Comparison of ENCODE assay signal across 8 cellular contexts in the genomic region with DNA sequence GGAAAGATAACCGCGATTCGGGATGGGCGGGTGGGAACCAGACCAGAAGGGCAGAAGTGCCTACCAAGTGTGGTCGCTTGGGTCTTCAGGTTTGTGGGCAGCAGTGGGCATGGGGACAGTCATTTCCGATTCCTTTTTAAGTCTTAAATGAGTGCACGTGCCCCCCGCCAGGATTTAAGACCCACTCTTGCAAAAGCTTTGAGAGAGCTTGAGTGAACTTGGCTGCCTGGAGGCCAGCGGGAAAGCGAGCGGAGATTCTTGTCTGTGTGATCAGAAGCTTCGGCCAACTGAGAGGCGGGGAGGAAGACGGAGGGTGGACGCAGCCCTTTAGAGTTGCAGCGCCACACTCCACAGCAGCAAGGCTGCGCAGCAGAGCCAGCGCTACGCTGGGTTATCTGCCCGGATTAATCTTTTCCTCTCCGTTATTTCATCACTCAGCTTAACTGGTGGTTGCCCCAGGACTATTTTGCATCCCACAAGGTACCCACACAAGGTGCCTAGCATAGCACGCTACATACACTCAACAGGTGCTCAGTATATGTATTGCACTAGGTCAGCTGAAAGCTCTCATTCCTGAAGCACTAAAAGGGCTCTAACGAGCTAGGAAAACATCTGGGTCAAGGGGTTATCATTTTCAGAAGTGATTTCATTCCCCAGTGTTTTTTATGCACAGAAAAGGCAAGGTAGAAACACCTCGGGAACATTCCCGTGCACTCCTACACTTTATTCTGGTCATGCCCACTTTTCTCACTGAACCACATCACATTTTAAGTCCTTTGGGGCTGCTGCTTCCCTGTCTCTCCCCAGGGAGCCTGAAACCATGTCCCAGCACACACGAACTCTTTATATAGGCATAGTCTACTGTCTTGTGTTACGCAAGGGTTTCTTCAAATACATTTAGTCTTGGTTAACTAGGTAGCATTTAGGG. TPM values are rescaled to one million over a fixed set of nuclear protein-coding genes. Genes with fewer than 3 reads are reported as not detected.
A peak's percentile ranks its signal among the peaks of the same experiment; 100 is the strongest.
DNase-seq lines count a peak whose midpoint lies in the region; ATAC-seq and TF ChIP-seq lines count a peak whose summit lies in the region.

No MANE protein-coding gene starts in this region.

- peak overlapping the region; percentile 57 for H3K27ac Mint-ChIP-seq in activated T-helper 17 cell treated with anti-CD3 and anti-CD28 coated beads, Interleukin-2, amount 50 U/mL, for 72 hours

- peaks cover 41% of the 10 kb centered on the region for H3K4me1 Mint-ChIP-seq in activated T-helper 17 cell treated with anti-CD3 and anti-CD28 coated beads, Interleukin-2, amount 50 U/mL, for 72 hours

- CTCF ChIA-PET in AG04449 (lab: Yijun Ruan, JAX): interaction anchor here (0.5 to 1.8 kb wide), 14 partner anchors 10 to 294 kb away, joined by 3 to 11 read pairs (median 4); no protein-coding TSS in a partner anchor

- H3K4me3 ChIP-seq in AG04449 (ENCODE audit: low read depth, low read length): peak overlapping the region; percentile 62
- peak overlapping the region; percentile 67 for H3K4me3 ChIP-seq in osteoblast (ENCODE audit: insufficient read depth, low read length)

- H3K36me3 ChIP-seq in osteoblast (ENCODE audit: insufficient read depth, low read length): no peaks in the 10 kb centered on the region

- DNase-seq in AG04449 (ENCODE audit: low read depth, low spot score) (no peak), NCI-H146 (lab: John Stamatoyannopoulos, UW) (peak; percentile 46), Right ventricle myocardium superior (peak; percentile 67), osteoblast (ENCODE audit: insufficient read length, low spot score, missing footprints) (peak; percentile 86), COR-L47 (lab: John Stamatoyannopoulos, UW) (no peak)

- peak overlapping the region; percentile 90 for H3K4me2 ChIP-seq in osteoblast (ENCODE audit: insufficient read depth, low read length)

- H2AFZ ChIP-seq in osteoblast (ENCODE audit: low read length): peak overlapping the region; percentile 79

- H3K27ac ChIP-seq in osteoblast (ENCODE audit: low read depth, low read length): no peak overlapping the region

- peak; percentile 19 for TF ChIP-seq CTCF in AG04449 (IDR thresholded peaks at IDR 0.05; ENCODE audit: insufficient read depth, low read length, missing control alignments)
- peak; percentile 25 for TF ChIP-seq CTCF in osteoblast (IDR thresholded peaks at IDR 0.05; ENCODE audit: extremely low read depth, low read depth, low read length)

- no peaks in the 10 kb centered on the region for H4K20me1 ChIP-seq in osteoblast (ENCODE audit: insufficient read depth, low read length)

- POLR2A ChIA-PET in AG04449 (lab: Yijun Ruan, JAX): interaction anchor here (1.2 kb wide), 1 partner anchor 93 kb away, joined by 4 read pairs; the partner anchor contains the start of gene ATF3

- H3K27me3 Mint-ChIP-seq in activated T-helper 17 cell treated with anti-CD3 and anti-CD28 coated beads, Interleukin-2, amount 50 U/mL, for 72 hours: no peaks in the 10 kb centered on the region

- H3K9me3 ChIP-seq in osteoblast (ENCODE audit: low read depth, low read length): no peaks in the 10 kb centered on the region

- TF ChIP-seq POLR2A in GM18526 (IDR thresholded peaks at IDR 0.05; ENCODE audit: extremely low read depth, insufficient read length): peak; percentile 20

- peak; percentile 12 for ATAC-seq in activated T-helper 17 cell treated with anti-CD3 and anti-CD28 coated beads, Interleukin-2, amount 50 U/mL, for 72 hours (replicated peaks)
- ATAC-seq in Right ventricle myocardium superior (ENCODE audit: poor library complexity): peak; percentile 71
- no peak for ATAC-seq in GM21360 (IDR thresholded peaks at IDR 0.05; ENCODE audit: unreplicated experiment)

- H3K4me3 Mint-ChIP-seq in activated T-helper 17 cell treated with anti-CD3 and anti-CD28 coated beads, Interleukin-2, amount 50 U/mL, for 72 hours: peak overlapping the region; percentile 94

- no peaks in the 10 kb centered on the region for H3K36me3 Mint-ChIP-seq in activated T-helper 17 cell treated with anti-CD3 and anti-CD28 coated beads, Interleukin-2, amount 50 U/mL, for 72 hours (ENCODE audit: low read depth)

- intact Hi-C loops in Right ventricle myocardium superior (cut with DNase I): no loop called here

- peaks cover 26% of the 10 kb centered on the region for H3K27me3 ChIP-seq in osteoblast (ENCODE audit: insufficient read depth, low read length)

- H3K9me3 Mint-ChIP-seq in activated T-helper 17 cell treated with anti-CD3 and anti-CD28 coated beads, Interleukin-2, amount 50 U/mL, for 72 hours: no peaks in the 10 kb centered on the region

- no peaks in the 10 kb centered on the region for H3K79me2 ChIP-seq in osteoblast (ENCODE audit: insufficient read depth, low read length)

- peaks cover 15% of the 10 kb centered on the region for H3K4me1 ChIP-seq in osteoblast (ENCODE audit: insufficient read depth, low read length)

RNA-seq across cellular contexts. Expression of gene BATF3, which starts 1.5 kb away (rescaled TPM):
- 100 to 1,000 TPM in 1 of 2 donors, 10 to 100 TPM in 1; 97.3 to 129 TPM for total RNA-seq in activated T-helper 17 cell treated with anti-CD3 and anti-CD28 coated beads, Interleukin-2, amount 50 U/mL, for 72 hours
- total RNA-seq in Right ventricle myocardium superior (1.3 TPM), osteoblast (0.36 and 0.59 TPM in 2 replicates)

Comparison
In these comparisons a context has a peak if more than half of its experiments do, and no peak if none do; other contexts are left out.
1. DNase-seq: peak in NCI-H146 (single experiment), Right ventricle myocardium superior (single experiment) and osteoblast (single experiment); none in AG04449 (single experiment) and COR-L47 (single experiment).
2. RNA of gene BATF3, which starts 1.5 kb away (total RNA-seq): 97.3 to 129 TPM in activated T-helper 17 cell treated with anti-CD3 and anti-CD28 coated beads, Interleukin-2, amount 50 U/mL, for 72 hours; 1.3 TPM in Right ventricle myocardium superior (single experiment) and 0.36 to 0.59 TPM in osteoblast; every median in the first group is over 10 times any median in the second.